In the genomic region with DNA sequence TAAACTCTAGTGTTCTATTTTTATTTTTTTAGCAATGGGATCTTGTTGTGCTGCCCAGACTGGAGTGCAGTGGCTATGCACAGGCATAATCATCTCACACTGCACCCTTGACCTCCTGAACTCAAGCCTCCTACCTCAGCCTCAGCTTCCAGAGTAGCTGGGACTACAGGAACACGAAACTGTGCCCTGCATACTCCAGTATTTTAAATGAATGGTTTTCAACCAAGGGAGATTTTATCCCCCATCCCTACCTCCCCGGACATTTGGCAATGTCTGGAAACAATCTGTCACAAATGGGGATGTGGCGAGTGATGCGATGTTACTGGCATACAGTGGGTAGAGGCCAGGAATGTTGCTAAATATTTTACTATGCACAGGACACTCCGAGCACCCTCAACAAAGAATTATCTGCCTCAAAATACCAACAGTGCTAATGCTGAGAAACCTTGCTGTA, we compare ENCODE assay signal across 9 cellular contexts. TPM values are rescaled to one million over a fixed set of nuclear protein-coding genes. Genes with fewer than 3 reads are reported as not detected.
DNase-seq lines count a peak whose midpoint lies in the region; ATAC-seq and TF ChIP-seq lines count a peak whose summit lies in the region.
"Had no signal": no experiment of that assay in that cellular context is flagged by ENCODE, and none has a peak within 500 bp of the region (broad histone marks: within the 10 kb centered on the region; RNA-seq: fewer than 3 reads in every experiment).

No MANE protein-coding gene starts in this region.

- TF ChIP-seq CTCF in Caco-2 (IDR thresholded peaks at IDR 0.05; ENCODE audit: insufficient read depth in 1 of 2, low read depth in 1 of 2, low read length in 1 of 2, severe bottlenecking in 1 of 2, unreplicated experiment in 1 of 2), result no peak

- no peak overlapping the region for H4K12ac ChIP-seq in trophoblast cell (ENCODE audit: low read depth, low read length)

- POLR2A ChIA-PET in Caco-2 (lab: Charles Lee), result no interaction called here

- H3K27me3 ChIP-seq in Caco-2 (replicated peaks; ENCODE audit: control insufficient read depth, insufficient read depth, low read length) (no peaks in the 10 kb centered on the region), ectodermal cell (ENCODE audit: control insufficient read depth, insufficient read depth, low read length, poor library complexity, severe bottlenecking) (no peaks in the 10 kb centered on the region), trophoblast cell (ENCODE audit: insufficient read depth, low read length) (no peaks in the 10 kb centered on the region)

- H3K4ac ChIP-seq in trophoblast cell (ENCODE audit: low read depth, low read length), result peak overlapping the region; percentile 90

- peaks cover 18% of the 10 kb centered on the region for H3K79me2 ChIP-seq in trophoblast cell (ENCODE audit: control insufficient read depth, insufficient read depth, low read length, poor library complexity)

- peaks cover 16% of the 10 kb centered on the region for H3K4me1 ChIP-seq in Caco-2
- peaks cover 17% of the 10 kb centered on the region for H3K4me1 ChIP-seq in ectodermal cell (ENCODE audit: control insufficient read depth, insufficient read depth, low read length)
- H3K4me1 ChIP-seq in trophoblast cell (ENCODE audit: control insufficient read depth in 1 of 2, insufficient read depth in 2 of 2, low read length in 2 of 2), result peaks cover 4 to 9% of the 10 kb centered on the region in 2 experiments

- peaks cover 13% of the 10 kb centered on the region for H3K79me1 ChIP-seq in trophoblast cell (ENCODE audit: low read length)

- CTCF ChIA-PET in Caco-2 (lab: Charles Lee), result no interaction called here

- no peak overlapping the region for H2AFZ ChIP-seq in trophoblast cell (ENCODE audit: insufficient read depth, low read length, poor library complexity)

- no peak overlapping the region for H4K91ac ChIP-seq in trophoblast cell (ENCODE audit: low read depth, low read length)

- DNase-seq in Caco-2 (no peak), LHCN-M2 (ENCODE audit: low read depth) (peak; percentile 62), trophoblast cell (peak in 1 of 2 donors; percentile 37), NCI-H774 (lab: John Stamatoyannopoulos, UW) (no peak), middle frontal gyrus (ENCODE audit: extremely low spot score, low spot score) (no peak)
- DNase-seq: amygdala had no signal

- no peak overlapping the region for H2AK5ac ChIP-seq in trophoblast cell (ENCODE audit: low read length)

- H3K36me3 Mint-ChIP-seq in Caco-2 (ENCODE audit: insufficient read depth, unreplicated experiment), result peaks cover 18% of the 10 kb centered on the region

- no peak overlapping the region for H2BK120ac ChIP-seq in trophoblast cell (ENCODE audit: insufficient read depth, low read length, poor library complexity)

- no peaks in the 10 kb centered on the region for H3K9me3 Mint-ChIP-seq in Caco-2 (ENCODE audit: unreplicated experiment)

- H2BK12ac ChIP-seq in trophoblast cell (ENCODE audit: low read length), result no peak overlapping the region

- H3K9me3 ChIP-seq in Caco-2, result no peaks in the 10 kb centered on the region
- H3K9me3 ChIP-seq in ectodermal cell (ENCODE audit: control insufficient read depth, low read length), result no peaks in the 10 kb centered on the region
- no peaks in the 10 kb centered on the region for H3K9me3 ChIP-seq in trophoblast cell (ENCODE audit: insufficient read depth, low read depth, low read length)

- H3K23ac ChIP-seq in trophoblast cell (ENCODE audit: low read length), result no peak overlapping the region

- H4K8ac ChIP-seq in trophoblast cell (ENCODE audit: low read depth, low read length), result no peak overlapping the region

- no peak overlapping the region for H3K4me3 Mint-ChIP-seq in Caco-2 (ENCODE audit: unreplicated experiment)

- no peak overlapping the region for H3K18ac ChIP-seq in trophoblast cell (ENCODE audit: low read length)

- ATAC-seq in HG02763 (IDR thresholded peaks at IDR 0.05; ENCODE audit: unreplicated experiment) (no peak), HG03378 (IDR thresholded peaks at IDR 0.05; ENCODE audit: unreplicated experiment) (no peak)

- H3K27ac ChIP-seq in ectodermal cell (ENCODE audit: insufficient read depth, low read depth, low read length, poor library complexity, severe bottlenecking) (no peak overlapping the region), trophoblast cell (ENCODE audit: low read depth, low read length) (peak overlapping the region; percentile 35)

- no peaks in the 10 kb centered on the region for H3K27me3 Mint-ChIP-seq in Caco-2 (ENCODE audit: insufficient read depth, unreplicated experiment)

- no TSS peak for BruUV-seq in Caco-2 (replicated peaks; lab: Mats Ljungman, UMichigan)

- intact Hi-C loops in Caco-2 (cut with micrococcal nuclease; ENCODE audit: unreplicated experiment), result loop anchor here (2.0 kb wide), 1 partner anchor 777 kb away; a partner anchor contains a TSS

- H3K36me3 ChIP-seq in Caco-2 (ENCODE audit: control insufficient read depth, insufficient read depth, low read length) (peaks cover 3% of the 10 kb centered on the region; the same call in 1 of the 2 replicates), ectodermal cell (ENCODE audit: control insufficient read depth, insufficient read depth, low read length) (peaks cover 19% of the 10 kb centered on the region), trophoblast cell (ENCODE audit: control insufficient read depth in 1 of 2, insufficient read depth in 2 of 2, low read length in 2 of 2) (peaks cover 13 to 16% of the 10 kb centered on the region in 2 experiments)

- 81 to 86% methylated on average over 5 of the region's 5 CpGs for WGBS in ectodermal cell, 2 experiments
- WGBS in trophoblast cell (ENCODE audit: extremely low coverage, insufficient coverage, insufficient read length), result no CpG with 5 or more reads among the region's 5 CpGs

- no peak overlapping the region for H3K14ac ChIP-seq in trophoblast cell (ENCODE audit: low read length)

- H3K27ac Mint-ChIP-seq in Caco-2 (ENCODE audit: unreplicated experiment), result no peak overlapping the region

- H2BK5ac ChIP-seq in trophoblast cell (ENCODE audit: low read depth, low read length, poor library complexity), result no peak overlapping the region

- no peak overlapping the region for H3K9ac ChIP-seq in trophoblast cell (ENCODE audit: low read length)

- H3K4me2 ChIP-seq in trophoblast cell (ENCODE audit: low read length), result peak overlapping the region; percentile 55

- H3K4me3 ChIP-seq in Caco-2 (ENCODE audit: low read depth, low read length) (peak overlapping the region; percentile 57), ectodermal cell (ENCODE audit: insufficient read depth, low read depth, low read length) (peak overlapping the region; percentile 65), trophoblast cell (ENCODE audit: low read depth, low read length) (no peak overlapping the region)

- H3K4me1 Mint-ChIP-seq in Caco-2 (ENCODE audit: low read depth, unreplicated experiment), result peaks cover 6% of the 10 kb centered on the region

RNA-seq across cellular contexts. Expression of a gene that starts 2.1 kb away (rescaled TPM):
- total RNA-seq in Caco-2 (2022), result 85.2 and 85.5 TPM in 2 replicates
- total RNA-seq in LHCN-M2 (2014; rRNA removed), result 65.3 and 90.8 TPM in 2 replicates
- 32.8 TPM for polyA plus RNA-seq in LHCN-M2 (2012)
- polyA plus RNA-seq in ectodermal cell (2013, experiment 1 of 4), result 223 TPM
- 250 TPM for polyA plus RNA-seq in ectodermal cell (2013, experiment 2 of 4)
- 108 TPM for polyA plus RNA-seq in ectodermal cell (2013, experiment 3 of 4)
- polyA plus RNA-seq in ectodermal cell (2013, experiment 4 of 4), result 124 TPM
- polyA plus RNA-seq in trophoblast cell (2013), result 58.3 and 62.0 TPM in 2 replicates

RNA-seq across cellular contexts. Expression of a gene that starts 2.7 kb away (rescaled TPM):
- total RNA-seq in Caco-2 (2022) (1,364 and 1,426 TPM in 2 replicates), LHCN-M2 (2014; rRNA removed) (529 and 606 TPM in 2 replicates)
- 843 TPM for polyA plus RNA-seq in LHCN-M2 (2012)
- polyA plus RNA-seq in ectodermal cell (2013, experiment 1 of 4), result 5,033 TPM
- polyA plus RNA-seq in ectodermal cell (2013, experiment 2 of 4), result 4,767 TPM
- polyA plus RNA-seq in ectodermal cell (2013, experiment 3 of 4), result 3,463 TPM
- polyA plus RNA-seq in ectodermal cell (2013, experiment 4 of 4), result 4,008 TPM
- 1,483 and 1,624 TPM in 2 replicates for polyA plus RNA-seq in trophoblast cell (2013)

RNA-seq across cellular contexts. Expression of a gene that starts 23.0 kb away (rescaled TPM):
- 5.7 and 6.2 TPM in 2 replicates for total RNA-seq in Caco-2 (2022)
- 0.06 TPM in 1 of 2 replicates, not detected in the other for total RNA-seq in LHCN-M2 (2014; rRNA removed)
- polyA plus RNA-seq in LHCN-M2 (2012), result 0.15 TPM
- polyA plus RNA-seq in ectodermal cell (2013, experiment 1 of 4), result 5.7 TPM
- 5.6 TPM for polyA plus RNA-seq in ectodermal cell (2013, experiment 2 of 4)
- 3.6 TPM for polyA plus RNA-seq in ectodermal cell (2013, experiment 3 of 4)
- 4.4 TPM for polyA plus RNA-seq in ectodermal cell (2013, experiment 4 of 4)
- 0.92 and 0.97 TPM in 2 replicates for polyA plus RNA-seq in trophoblast cell (2013)

RNA-seq across cellular contexts. Expression of a gene that starts 47.1 kb away (rescaled TPM):
- total RNA-seq in Caco-2 (2022) (129 and 133 TPM in 2 replicates), LHCN-M2 (2014; rRNA removed) (124 and 186 TPM in 2 replicates)
- polyA plus RNA-seq in LHCN-M2 (2012), result 318 TPM
- polyA plus RNA-seq in ectodermal cell (2013, experiment 1 of 4), result 186 TPM
- polyA plus RNA-seq in ectodermal cell (2013, experiment 2 of 4), result 199 TPM
- polyA plus RNA-seq in ectodermal cell (2013, experiment 3 of 4), result 131 TPM
- polyA plus RNA-seq in ectodermal cell (2013, experiment 4 of 4), result 163 TPM
- 133 and 138 TPM in 2 replicates for polyA plus RNA-seq in trophoblast cell (2013)
